In the genomic region with DNA sequence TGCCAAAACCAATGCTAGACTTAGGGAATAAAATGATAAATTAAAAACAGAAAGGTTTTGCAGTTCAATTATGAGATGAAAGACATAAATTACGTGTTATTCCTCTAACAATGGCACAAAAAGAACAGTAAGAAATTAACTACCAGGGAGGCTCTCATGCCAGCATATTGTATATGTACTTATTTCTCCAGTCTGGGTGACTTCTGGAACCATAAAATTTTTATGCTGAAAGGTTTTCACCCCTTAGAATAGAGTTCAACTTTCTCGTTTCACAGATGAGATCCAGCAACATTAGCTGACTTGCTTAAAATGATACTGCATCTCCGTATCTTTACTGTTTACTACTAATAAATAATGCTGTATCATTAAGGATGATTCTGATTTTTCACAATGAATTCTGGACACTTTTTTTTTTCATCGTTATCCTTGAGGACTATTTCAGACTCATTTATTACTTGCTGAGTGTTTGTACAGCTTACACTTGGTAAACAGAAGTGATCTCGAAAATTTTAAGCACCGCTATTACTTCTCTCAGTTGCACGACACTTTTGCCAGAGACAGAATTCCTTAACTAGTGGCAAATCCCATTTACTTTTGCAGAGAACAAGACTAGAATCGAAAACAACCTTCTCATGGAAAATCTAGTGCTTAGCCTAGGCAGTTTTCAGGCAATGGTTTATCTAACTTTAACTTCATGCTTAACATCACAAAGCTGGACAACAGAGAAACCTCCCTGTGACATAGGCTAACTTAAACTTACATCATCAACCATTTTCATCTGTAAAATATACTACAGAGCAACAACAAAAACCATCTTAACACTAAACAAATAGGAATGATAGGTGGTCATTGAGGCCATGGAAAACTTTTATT, we compare ENCODE assay signal across 9 cellular contexts. TPM values are rescaled to one million over a fixed set of nuclear protein-coding genes. Genes with fewer than 3 reads are reported as not detected.
DNase-seq lines count a peak whose midpoint lies in the region; ATAC-seq, FAIRE-seq and TF ChIP-seq lines count a peak whose summit lies in the region.
"Had no signal": no experiment of that assay in that cellular context is flagged by ENCODE, and none has a peak within 500 bp of the region (broad histone marks: within the 10 kb centered on the region; RNA-seq: fewer than 3 reads in every experiment).

No MANE protein-coding gene starts in this region.

- intact Hi-C loops in HepG2 (cut with micrococcal nuclease; ENCODE audit: unreplicated experiment) (loop anchor here (10.0 kb wide), 1 partner anchor 231 kb away; the partner anchor contains the start of gene DENR), upper lobe of right lung (cut with DNase I) (no loop called here), natural killer cell (cut with micrococcal nuclease) (no loop called here)

- ATAC-seq in HepG2 (no peak), upper lobe of right lung (no peak), natural killer cell (no peak), HG03039 (IDR thresholded peaks at IDR 0.05; ENCODE audit: unreplicated experiment) (no peak), GM18867 (IDR thresholded peaks at IDR 0.05; ENCODE audit: unreplicated experiment) (no peak)

- H3K9me3 ChIP-seq in adipocyte (ENCODE audit: control insufficient read depth, low read length), result no peaks in the 10 kb centered on the region
- H3K9me3 ChIP-seq in HepG2 (ENCODE audit: low read length), result no peaks in the 10 kb centered on the region
- no peaks in the 10 kb centered on the region for H3K9me3 ChIP-seq in upper lobe of right lung

- TF ChIP-seq CTCF in HepG2 (CRISPR knock-in tag; IDR thresholded peaks at IDR 0.05), result no peak
- TF ChIP-seq CTCF in upper lobe of right lung (IDR thresholded peaks at IDR 0.05), result no peak
- no peak for TF ChIP-seq CTCF in natural killer cell (IDR thresholded peaks at IDR 0.05)

- no peak for FAIRE-seq in HepG2 (lab: Jason Lieb, UNC)

- peaks cover 46% of the 10 kb centered on the region for H3K4me1 Mint-ChIP-seq in activated naive CD8-positive, alpha-beta T cell (ENCODE audit: low read depth)
- peaks cover 40% of the 10 kb centered on the region for H3K4me1 Mint-ChIP-seq in activated naive CD8-positive, alpha-beta T cell treated with anti-CD3 and anti-CD28 coated beads for 36 hours
- H3K4me1 Mint-ChIP-seq in natural killer cell, result peaks cover 36 to 40% of the 10 kb centered on the region in 2 donors

- 8% methylated on average over 8 of the region's 8 CpGs for WGBS in HepG2 (ENCODE audit: low lambda C conversion rate)

- H3K9ac ChIP-seq in adipocyte (ENCODE audit: low read length) (peak overlapping the region; percentile 88), HepG2 (ENCODE audit: insufficient read depth, low read depth, low read length) (peak overlapping the region; percentile 74)

- peak overlapping the region; percentile 94 for H3K4me3 ChIP-seq in adipocyte (ENCODE audit: low read length)
- peak overlapping the region; percentile 53 to 95 (median 68) for H3K4me3 ChIP-seq in HepG2 (replicated peaks in 1 of 3; ENCODE audit: insufficient read depth in 1 of 3, low read depth in 2 of 3, low read length in 3 of 3)
- H3K4me3 ChIP-seq in upper lobe of right lung, result peak overlapping the region; percentile 58

- H3K4me1 ChIP-seq in adipocyte (ENCODE audit: control insufficient read depth, insufficient read depth, low read length) (peaks cover 48% of the 10 kb centered on the region), HepG2 (ENCODE audit: insufficient read depth, low read length) (peaks cover 44% of the 10 kb centered on the region), upper lobe of right lung (peaks cover 43% of the 10 kb centered on the region)

- peaks cover 92% of the 10 kb centered on the region for H3K79me2 ChIP-seq in HepG2 (ENCODE audit: insufficient read depth, low read length)

- no peak for TF ChIP-seq POLR2A in HepG2 (IDR thresholded peaks at IDR 0.05; ENCODE audit: insufficient read depth in 1 of 2, low read depth in 2 of 2, low read length in 2 of 2)

- H4K20me1 ChIP-seq in HepG2 (ENCODE audit: insufficient read depth, low read length), result peaks cover 56% of the 10 kb centered on the region

- peak overlapping the region; percentile 91 for H3K4me2 ChIP-seq in HepG2 (ENCODE audit: low read depth, low read length)

- POLR2A ChIA-PET in HepG2 (lab: Yijun Ruan, JAX), result interaction anchor here (1.0 to 2.5 kb wide), 3 partner anchors 9 to 23 kb away, joined by 3 to 16 read pairs (median 5); partner anchors contain the start of gene ZCCHC8

- no peaks in the 10 kb centered on the region for H3K27me3 Mint-ChIP-seq in activated naive CD8-positive, alpha-beta T cell
- no peaks in the 10 kb centered on the region for H3K27me3 Mint-ChIP-seq in activated naive CD8-positive, alpha-beta T cell treated with anti-CD3 and anti-CD28 coated beads for 36 hours
- no peaks in the 10 kb centered on the region for H3K27me3 Mint-ChIP-seq in natural killer cell (ENCODE audit: low read depth in 2 of 2)

- no peak for TF ChIP-seq RAD21 in HepG2 (CRISPR knock-in tag; IDR thresholded peaks at IDR 0.05)

- H3K27me3 ChIP-seq in adipocyte (replicated peaks; ENCODE audit: control insufficient read depth, insufficient read depth, low read length) (no peaks in the 10 kb centered on the region), HepG2 (ENCODE audit: control insufficient read depth in 1 of 2, insufficient read depth in 2 of 2, low read length in 2 of 2) (no peaks in the 10 kb centered on the region; a peak in 1 of 5 replicates), upper lobe of right lung (no peaks in the 10 kb centered on the region)

- H3K27ac ChIP-seq in HepG2 (ENCODE audit: extremely low read length, insufficient read depth, low read length) (peak overlapping the region; percentile 28), upper lobe of right lung (no peak overlapping the region)

- TF ChIP-seq EP300 in HepG2 (IDR thresholded peaks at IDR 0.05; ENCODE audit: low read depth in 2 of 2, low read length in 2 of 2) (no peak), HepG2 (CRISPR knock-in tag; IDR thresholded peaks at IDR 0.05; ENCODE audit: borderline replicate concordance) (no peak)

- peaks cover 33% of the 10 kb centered on the region for H3K36me3 ChIP-seq in adipocyte (ENCODE audit: control insufficient read depth, insufficient read depth, low read length, severe bottlenecking)
- peaks cover 5 to 35% of the 10 kb centered on the region in 2 experiments for H3K36me3 ChIP-seq in HepG2 (replicated peaks in 1 of 2; ENCODE audit: control insufficient read depth in 1 of 2, insufficient read depth in 2 of 2, low read length in 2 of 2)
- peaks cover 48% of the 10 kb centered on the region for H3K36me3 ChIP-seq in upper lobe of right lung

- H3K9me3 Mint-ChIP-seq in activated naive CD8-positive, alpha-beta T cell (ENCODE audit: low read depth), result no peaks in the 10 kb centered on the region
- H3K9me3 Mint-ChIP-seq in activated naive CD8-positive, alpha-beta T cell treated with anti-CD3 and anti-CD28 coated beads for 36 hours, result no peaks in the 10 kb centered on the region
- H3K9me3 Mint-ChIP-seq in natural killer cell, result no peaks in the 10 kb centered on the region

- no TSS peak for BruUV-seq in HepG2 (replicated peaks; lab: Mats Ljungman, UMichigan)

- in situ Hi-C loops in HepG2 (cut with HindIII; ENCODE audit: extremely low pct_ligation_motif_present, low pct_unique_long_range_greater_than_20kb), result no loop called here

- H2AFZ ChIP-seq in HepG2 (ENCODE audit: low read length), result no peak overlapping the region

- peak overlapping the region; percentile 97 for H3K4me3 Mint-ChIP-seq in activated naive CD8-positive, alpha-beta T cell
- no peak overlapping the region for H3K4me3 Mint-ChIP-seq in activated naive CD8-positive, alpha-beta T cell treated with anti-CD3 and anti-CD28 coated beads for 36 hours
- no peak overlapping the region for H3K4me3 Mint-ChIP-seq in natural killer cell

- peaks cover 15% of the 10 kb centered on the region for H3K36me3 Mint-ChIP-seq in activated naive CD8-positive, alpha-beta T cell
- peaks cover 40% of the 10 kb centered on the region for H3K36me3 Mint-ChIP-seq in activated naive CD8-positive, alpha-beta T cell treated with anti-CD3 and anti-CD28 coated beads for 36 hours
- H3K36me3 Mint-ChIP-seq in natural killer cell, result peaks cover 15% of the 10 kb centered on the region

- no peak for DNase-seq in activated naive CD8-positive, alpha-beta T cell treated with anti-CD3 and anti-CD28 coated beads for 36 hours
- DNase-seq in adipocyte (ENCODE audit: low read depth) (peak; percentile 22), HepG2 (ENCODE audit: low spot score) (no peak), upper lobe of right lung (no peak), natural killer cell (no peak)
- DNase-seq: stimulated activated CD4-positive, alpha-beta T cell treated with anti-CD3 and anti-CD28 coated beads, Interleukin-15, amount 100 ng/mL, for 24 hours had no signal

- CTCF ChIA-PET in HepG2 (lab: Yijun Ruan, JAX; ENCODE audit: low intra/inter-chr PET ratio, low total read pairs), result no interaction called here

- H3K27ac Mint-ChIP-seq in activated naive CD8-positive, alpha-beta T cell, result peak overlapping the region; percentile 87
- H3K27ac Mint-ChIP-seq in activated naive CD8-positive, alpha-beta T cell treated with anti-CD3 and anti-CD28 coated beads for 36 hours, result no peak overlapping the region
- H3K27ac Mint-ChIP-seq in natural killer cell, result no peak overlapping the region

RNA-seq across cellular contexts. Expression of gene RSRC2, which starts 2.7 kb away (rescaled TPM):
- total RNA-seq in activated naive CD8-positive, alpha-beta T cell treated with anti-CD3 and anti-CD28 coated beads for 36 hours, result 10 to 100 TPM; 89.0 to 93.0 TPM
- 77.8 and 85.8 TPM in 2 replicates for total RNA-seq in HepG2 (2016; rRNA removed; fragmentation: Illumina TruSeq; extraction: Trizol)
- total RNA-seq in HepG2 (2016; cell fraction: cytosol; rRNA removed; fragmentation: Illumina TruSeq; extraction: Trizol; ENCODE audit: low read depth), result 18.9 and 21.1 TPM in 2 replicates
- 79.4 and 84.5 TPM in 2 replicates for total RNA-seq in HepG2 (2016; cell fraction: insoluble cytoplasmic fraction; rRNA removed; fragmentation: Illumina TruSeq; extraction: Trizol)
- 32.8 and 33.2 TPM in 2 replicates for total RNA-seq in HepG2 (2016; cell fraction: membrane; rRNA removed; fragmentation: Illumina TruSeq; extraction: Trizol)
- 97.0 and 103 TPM in 2 replicates for total RNA-seq in HepG2 (2016; cell fraction: nucleus; rRNA removed; fragmentation: Illumina TruSeq; extraction: Trizol)
- polyA plus RNA-seq in HepG2 (2011; rRNA removed), result 27.6 and 31.4 TPM in 2 replicates
- 7.5 and 10.3 TPM in 2 replicates for polyA plus RNA-seq in HepG2 (2011; cell fraction: cytosol; rRNA removed)
- 42.2 and 43.3 TPM in 2 replicates for polyA plus RNA-seq in HepG2 (2011; cell fraction: nucleus; rRNA removed)
- polyA plus RNA-seq in HepG2 (2012), result 50.4 and 65.0 TPM in 2 replicates
- 8.9 and 9.0 TPM in 2 replicates for polyA plus RNA-seq in HepG2 (2016; cell fraction: cytosol; fragmentation: Illumina TruSeq; extraction: Trizol; ENCODE audit: low read depth)
- 98.3 and 98.6 TPM in 2 replicates for polyA plus RNA-seq in HepG2 (2016; cell fraction: insoluble cytoplasmic fraction; fragmentation: Illumina TruSeq; extraction: Trizol; ENCODE audit: low read depth)
- 14.1 and 18.0 TPM in 2 replicates for polyA plus RNA-seq in HepG2 (2016; cell fraction: membrane; fragmentation: Illumina TruSeq; extraction: Trizol; ENCODE audit: low read depth)
- polyA plus RNA-seq in HepG2 (2016; cell fraction: nucleus; fragmentation: Illumina TruSeq; extraction: Trizol; ENCODE audit: insufficient read depth, low read depth), result 156 and 164 TPM in 2 replicates
- polyA minus RNA-seq in HepG2 (2011; rRNA and poly(A)+ RNA removed; ENCODE audit: low replicate concordance), result 17.3 and 23.5 TPM in 2 replicates
- 8.3 and 11.6 TPM in 2 replicates for polyA minus RNA-seq in HepG2 (2011; cell fraction: cytosol; rRNA and poly(A)+ RNA removed)
- polyA minus RNA-seq in HepG2 (2011; cell fraction: nucleus; rRNA and poly(A)+ RNA removed), result 155 and 166 TPM in 2 replicates
- total RNA-seq in upper lobe of right lung, result 63.8 TPM
- total RNA-seq in natural killer cell, result 100 to 1,000 TPM; 252 to 310 (median 266) TPM

RNA-seq across cellular contexts. Expression of gene KNTC1, which starts 3.0 kb away (rescaled TPM):
- 10 to 100 TPM; 85.9 to 89.9 TPM for total RNA-seq in activated naive CD8-positive, alpha-beta T cell treated with anti-CD3 and anti-CD28 coated beads for 36 hours
- total RNA-seq in HepG2 (2016; rRNA removed; fragmentation: Illumina TruSeq; extraction: Trizol) (49.2 and 57.6 TPM in 2 replicates), upper lobe of right lung (8.4 TPM), natural killer cell (10 to 100 TPM; 31.3 to 33.8 (median 33.2) TPM)
- 18.2 and 22.7 TPM in 2 replicates for total RNA-seq in HepG2 (2016; cell fraction: cytosol; rRNA removed; fragmentation: Illumina TruSeq; extraction: Trizol; ENCODE audit: low read depth)
- total RNA-seq in HepG2 (2016; cell fraction: insoluble cytoplasmic fraction; rRNA removed; fragmentation: Illumina TruSeq; extraction: Trizol), result 49.4 and 57.3 TPM in 2 replicates
- 16.5 and 21.3 TPM in 2 replicates for total RNA-seq in HepG2 (2016; cell fraction: membrane; rRNA removed; fragmentation: Illumina TruSeq; extraction: Trizol)
- total RNA-seq in HepG2 (2016; cell fraction: nucleus; rRNA removed; fragmentation: Illumina TruSeq; extraction: Trizol), result 108 and 118 TPM in 2 replicates
- polyA plus RNA-seq in HepG2 (2011; rRNA removed), result 26.9 and 45.1 TPM in 2 replicates
- 6.0 and 6.6 TPM in 2 replicates for polyA plus RNA-seq in HepG2 (2011; cell fraction: cytosol; rRNA removed)
- 56.6 and 86.5 TPM in 2 replicates for polyA plus RNA-seq in HepG2 (2011; cell fraction: nucleus; rRNA removed)
- 23.2 and 23.7 TPM in 2 replicates for polyA plus RNA-seq in HepG2 (2012)
- polyA plus RNA-seq in HepG2 (2016; cell fraction: cytosol; fragmentation: Illumina TruSeq; extraction: Trizol; ENCODE audit: low read depth), result 2.0 and 2.9 TPM in 2 replicates
- 27.6 and 27.7 TPM in 2 replicates for polyA plus RNA-seq in HepG2 (2016; cell fraction: insoluble cytoplasmic fraction; fragmentation: Illumina TruSeq; extraction: Trizol; ENCODE audit: low read depth)
- 3.5 and 4.7 TPM in 2 replicates for polyA plus RNA-seq in HepG2 (2016; cell fraction: membrane; fragmentation: Illumina TruSeq; extraction: Trizol; ENCODE audit: low read depth)
- polyA plus RNA-seq in HepG2 (2016; cell fraction: nucleus; fragmentation: Illumina TruSeq; extraction: Trizol; ENCODE audit: insufficient read depth, low read depth), result 208 and 213 TPM in 2 replicates
- 21.3 and 75.8 TPM in 2 replicates for polyA minus RNA-seq in HepG2 (2011; rRNA and poly(A)+ RNA removed; ENCODE audit: low replicate concordance)
- 10.1 and 13.4 TPM in 2 replicates for polyA minus RNA-seq in HepG2 (2011; cell fraction: cytosol; rRNA and poly(A)+ RNA removed)
- polyA minus RNA-seq in HepG2 (2011; cell fraction: nucleus; rRNA and poly(A)+ RNA removed), result 88.6 and 117 TPM in 2 replicates

RNA-seq across cellular contexts. Expression of gene ZCCHC8, which starts 23.4 kb away (rescaled TPM):
- total RNA-seq in activated naive CD8-positive, alpha-beta T cell treated with anti-CD3 and anti-CD28 coated beads for 36 hours, result 10 to 100 TPM; 40.7 to 41.7 TPM
- total RNA-seq in HepG2 (2016; rRNA removed; fragmentation: Illumina TruSeq; extraction: Trizol), result 14.2 and 20.9 TPM in 2 replicates
- total RNA-seq in HepG2 (2016; cell fraction: cytosol; rRNA removed; fragmentation: Illumina TruSeq; extraction: Trizol; ENCODE audit: low read depth), result 4.6 and 5.1 TPM in 2 replicates
- 14.0 and 22.1 TPM in 2 replicates for total RNA-seq in HepG2 (2016; cell fraction: insoluble cytoplasmic fraction; rRNA removed; fragmentation: Illumina TruSeq; extraction: Trizol)
- 7.2 and 7.6 TPM in 2 replicates for total RNA-seq in HepG2 (2016; cell fraction: membrane; rRNA removed; fragmentation: Illumina TruSeq; extraction: Trizol)
- total RNA-seq in HepG2 (2016; cell fraction: nucleus; rRNA removed; fragmentation: Illumina TruSeq; extraction: Trizol), result 30.3 and 32.1 TPM in 2 replicates
- 18.6 and 20.5 TPM in 2 replicates for polyA plus RNA-seq in HepG2 (2011; rRNA removed)
- polyA plus RNA-seq in HepG2 (2011; cell fraction: cytosol; rRNA removed), result 9.6 and 13.2 TPM in 2 replicates
- 37.9 and 40.8 TPM in 2 replicates for polyA plus RNA-seq in HepG2 (2011; cell fraction: nucleus; rRNA removed)
- 20.5 and 20.8 TPM in 2 replicates for polyA plus RNA-seq in HepG2 (2012)
- polyA plus RNA-seq in HepG2 (2016; cell fraction: cytosol; fragmentation: Illumina TruSeq; extraction: Trizol; ENCODE audit: low read depth), result 1.9 and 2.0 TPM in 2 replicates
- polyA plus RNA-seq in HepG2 (2016; cell fraction: insoluble cytoplasmic fraction; fragmentation: Illumina TruSeq; extraction: Trizol; ENCODE audit: low read depth), result 15.5 and 16.5 TPM in 2 replicates
- polyA plus RNA-seq in HepG2 (2016; cell fraction: membrane; fragmentation: Illumina TruSeq; extraction: Trizol; ENCODE audit: low read depth), result 3.5 and 4.0 TPM in 2 replicates
- 75.5 and 80.1 TPM in 2 replicates for polyA plus RNA-seq in HepG2 (2016; cell fraction: nucleus; fragmentation: Illumina TruSeq; extraction: Trizol; ENCODE audit: insufficient read depth, low read depth)
- polyA minus RNA-seq in HepG2 (2011; rRNA and poly(A)+ RNA removed; ENCODE audit: low replicate concordance), result 9.4 and 18.6 TPM in 2 replicates
- 8.1 and 11.2 TPM in 2 replicates for polyA minus RNA-seq in HepG2 (2011; cell fraction: cytosol; rRNA and poly(A)+ RNA removed)
- 40.6 and 42.0 TPM in 2 replicates for polyA minus RNA-seq in HepG2 (2011; cell fraction: nucleus; rRNA and poly(A)+ RNA removed)
- total RNA-seq in upper lobe of right lung, result 21.2 TPM
- 10 to 100 TPM; 57.7 to 71.6 (median 66.6) TPM for total RNA-seq in natural killer cell
